In genomic region chr4:21885241-21885640, GRCh38 we compare ENCODE assay signal across 20 cellular contexts.
DNase-seq lines count a peak whose midpoint lies in the region; TF ChIP-seq lines count a peak whose summit lies in the region.
"Had no signal": no experiment of that assay in that cellular context is flagged by ENCODE, and none has a peak within 500 bp of the region (broad histone marks: within the 10 kb centered on the region; RNA-seq: fewer than 3 reads in every experiment).

No MANE protein-coding gene starts in this region.

- H3K4me3 ChIP-seq in osteoblast (ENCODE audit: insufficient read depth, low read length), result peak overlapping the region; percentile 24
- H3K4me3 ChIP-seq: psoas muscle, spleen, vagina had no signal

- no peaks in the 10 kb centered on the region for H4K20me1 ChIP-seq in osteoblast (ENCODE audit: insufficient read depth, low read length)

- H3K9me3 ChIP-seq in osteoblast (ENCODE audit: low read depth, low read length), result no peaks in the 10 kb centered on the region
- H3K9me3 ChIP-seq: psoas muscle, vagina had no signal

- H3K27ac ChIP-seq in cingulate gyrus (ENCODE audit: low read depth, low read length), result peak overlapping the region; percentile 15
- H3K27ac ChIP-seq in osteoblast (ENCODE audit: low read depth, low read length), result peak overlapping the region; percentile 55
- H3K27ac ChIP-seq: KMS-11, psoas muscle, spleen, vagina had no signal

- no peaks in the 10 kb centered on the region for H3K36me3 ChIP-seq in osteoblast (ENCODE audit: insufficient read depth, low read length)
- H3K36me3 ChIP-seq: spleen, vagina had no signal

- H3K79me2 ChIP-seq in osteoblast (ENCODE audit: insufficient read depth, low read length), result no peaks in the 10 kb centered on the region

- H3K4me1 ChIP-seq in osteoblast (ENCODE audit: insufficient read depth, low read length), result peaks cover 36% of the 10 kb centered on the region
- H3K4me1 ChIP-seq: psoas muscle, spleen, vagina had no signal

- TF ChIP-seq CTCF in osteoblast (IDR thresholded peaks at IDR 0.05; ENCODE audit: extremely low read depth, low read depth, low read length), result no peak

- no peak for TF ChIP-seq POLR2A in erythroblast (IDR thresholded peaks at IDR 0.05; ENCODE audit: low read length)

- DNase-seq in COLO829 (ENCODE audit: low spot score), result peak; percentile 1
- peak; percentile 67 for DNase-seq in LHCN-M2 (ENCODE audit: low read depth)
- no peak for DNase-seq in osteoblast (ENCODE audit: insufficient read length, low spot score, missing footprints)
- DNase-seq in erythroblast (lab: John Stamatoyannopoulos, UW), result no peak
- no peak for DNase-seq in dermis blood vessel endothelial cell
- no peak for DNase-seq in RKO (ENCODE audit: low spot score)
- no peak for DNase-seq in islet precursor cell
- DNase-seq: activated CD4-positive, alpha-beta T cell treated with anti-CD3 and anti-CD28 coated beads, Interleukin-2, amount 10 ng/mL, durations not matched to agents 7 days and 5 days; activated naive CD8-positive, alpha-beta T cell treated with anti-CD3 and anti-CD28 coated beads, Interleukin-2, amount 50 U/mL, for 24 hours; DMS79 treated with DMSO at 0.1 percent for 48 hours; effector memory CD8-positive, alpha-beta T cell; NCI-H1092; NCI-H510A; nephron progenitor cell; psoas muscle; spleen; SW 1271 had no signal

- no peaks in the 10 kb centered on the region for H3K27me3 ChIP-seq in osteoblast (ENCODE audit: insufficient read depth, low read length)
- H3K27me3 ChIP-seq: spleen, vagina had no signal

- no peak overlapping the region for H2AFZ ChIP-seq in osteoblast (ENCODE audit: low read length)

- peak overlapping the region; percentile 5 for H3K4me2 ChIP-seq in osteoblast (ENCODE audit: insufficient read depth, low read length)
- H3K4me2 ChIP-seq: KMS-11 had no signal

Comparison
In these comparisons a context has a peak if more than half of its experiments do, and no peak if none do; other contexts are left out.
1. DNase-seq: peak in COLO829 (single experiment) and LHCN-M2 (single experiment); none in osteoblast (single experiment), erythroblast (0 of 2), dermis blood vessel endothelial cell (single experiment), RKO (single experiment) and islet precursor cell (single experiment).